In genomic region chr5:135534609-135535419, GRCh38 we compare ENCODE assay signal across 1 cellular context.
TF ChIP-seq lines count a peak whose summit lies in the region.

No MANE protein-coding gene starts in this region.

TF ChIP-seq in endothelial cell of umbilical vein, 7 proteins besides CTCF, POLR2A, EP300 and RAD21 (continued from another document):
- TF ChIP-seq EZH2 (IDR thresholded peaks at IDR 0.05; ENCODE audit: borderline replicate concordance, low read depth, low read length, severe bottlenecking) (peak; percentile 99), POLR2AphosphoS5 (IDR thresholded peaks at IDR 0.05; ENCODE audit: insufficient read depth, low read depth, low read length) (no peak), MYC (IDR thresholded peaks at IDR 0.05; ENCODE audit: low read depth, low read length) (no peak), JUN (IDR thresholded peaks at IDR 0.05; ENCODE audit: borderline replicate concordance, insufficient read depth, insufficient read length, low read depth) (no peak), GATA2 (IDR thresholded peaks at IDR 0.05; ENCODE audit: insufficient read depth, insufficient read length, low read depth, low read length) (no peak)
